In the genomic region with DNA sequence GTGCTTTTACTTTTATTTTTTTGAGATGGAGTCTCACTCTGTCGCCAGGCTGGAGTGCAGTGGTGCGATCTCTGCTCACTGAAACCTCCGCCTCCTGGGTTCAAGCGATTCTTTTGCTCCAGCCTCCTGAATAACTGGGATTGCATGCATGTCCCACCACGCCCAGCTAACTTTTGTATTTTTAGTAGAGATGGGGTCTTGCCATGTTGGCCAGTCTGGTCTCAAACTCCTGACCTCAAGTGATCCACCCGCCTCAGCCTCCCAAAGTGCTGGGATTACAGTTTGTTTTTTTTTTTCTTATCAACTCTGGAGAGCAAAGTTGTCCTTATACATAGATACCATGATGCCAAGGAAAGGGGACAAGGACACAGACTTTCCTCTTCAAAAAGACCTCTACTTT, we compare ENCODE assay signal across 1 cellular context.
TF ChIP-seq lines count a peak whose summit lies in the region.

No MANE protein-coding gene starts in this region.

TF ChIP-seq in HepG2, 621 proteins besides CTCF, POLR2A, EP300 and RAD21:
- TF ChIP-seq ZNF121 (CRISPR knock-in tag; IDR thresholded peaks at IDR 0.05) (peak; percentile 84), ZNF317 (CRISPR knock-in tag; IDR thresholded peaks at IDR 0.05) (0 out of 2 replicates have a peak, but pooled peaks have one; percentile 37)
- TF ChIP-seq, protein P1, sequence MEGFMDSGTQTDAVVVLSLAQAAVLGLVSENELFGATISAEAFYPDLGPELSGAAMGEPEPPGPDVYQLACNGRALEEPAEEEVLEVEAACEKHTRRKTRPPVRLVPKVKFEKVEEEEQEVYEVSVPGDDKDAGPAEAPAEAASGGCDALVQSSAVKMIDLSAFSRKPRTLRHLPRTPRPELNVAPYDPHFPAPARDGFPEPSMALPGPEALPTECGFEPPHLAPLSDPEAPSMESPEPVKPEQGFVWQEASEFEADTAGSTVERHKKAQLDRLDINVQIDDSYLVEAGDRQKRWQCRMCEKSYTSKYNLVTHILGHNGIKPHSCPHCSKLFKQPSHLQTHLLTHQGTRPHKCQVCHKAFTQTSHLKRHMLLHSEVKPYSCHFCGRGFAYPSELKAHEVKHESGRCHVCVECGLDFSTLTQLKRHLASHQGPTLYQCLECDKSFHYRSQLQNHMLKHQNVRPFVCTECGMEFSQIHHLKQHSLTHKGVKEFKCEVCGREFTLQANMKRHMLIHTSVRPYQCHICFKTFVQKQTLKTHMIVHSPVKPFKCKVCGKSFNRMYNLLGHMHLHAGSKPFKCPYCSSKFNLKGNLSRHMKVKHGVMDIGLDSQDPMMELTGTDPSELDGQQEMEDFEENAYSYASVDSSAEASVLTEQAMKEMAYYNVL (CRISPR knock-in tag; IDR thresholded peaks at IDR 0.05; ENCODE audit: borderline replicate concordance): 0 out of 2 replicates have a peak, but pooled peaks have one; percentile 18
